In genomic region chr1:199102239-199102638, GRCh38 we compare ENCODE assay signal across 13 cellular contexts.
DNase-seq lines count a peak whose midpoint lies in the region; ATAC-seq and TF ChIP-seq lines count a peak whose summit lies in the region.
"Had no signal": no experiment of that assay in that cellular context is flagged by ENCODE, and none has a peak within 500 bp of the region (broad histone marks: within the 10 kb centered on the region; RNA-seq: fewer than 3 reads in every experiment).

No MANE protein-coding gene starts in this region.

- H3K4me3 ChIP-seq in GM12865 (ENCODE audit: low read depth, low read length) (no peak overlapping the region), adrenal gland (no peak overlapping the region)
- H3K4me3 ChIP-seq: GM23338, right atrium auricular region had no signal

- H3K4me1 ChIP-seq in adrenal gland (replicated peaks in 1 of 2): no peaks in the 10 kb centered on the region
- H3K4me1 ChIP-seq: right atrium auricular region had no signal

- no peaks in the 10 kb centered on the region for H3K27me3 Mint-ChIP-seq in MCF 10A (ENCODE audit: insufficient read depth, unreplicated experiment)

- no peaks in the 10 kb centered on the region for H3K36me3 Mint-ChIP-seq in MCF 10A (ENCODE audit: insufficient read depth, unreplicated experiment)

- H3K9me3 ChIP-seq in adrenal gland (replicated peaks in 1 of 3): no peaks in the 10 kb centered on the region

- H3K9me3 Mint-ChIP-seq in MCF 10A (ENCODE audit: unreplicated experiment): peaks cover 14% of the 10 kb centered on the region

- intact Hi-C loops in adrenal gland (cut with DNase I): no loop called here
- intact Hi-C loops in MCF 10A (cut with micrococcal nuclease): no loop called here

- peak; percentile 75 for ATAC-seq in GM18873 (IDR thresholded peaks at IDR 0.05; ENCODE audit: low FRiP score, unreplicated experiment)
- peak; percentile 79 for ATAC-seq in HG02610 (IDR thresholded peaks at IDR 0.05; ENCODE audit: unreplicated experiment)
- ATAC-seq in HG03565 (IDR thresholded peaks at IDR 0.05; ENCODE audit: unreplicated experiment): peak; percentile 45
- ATAC-seq: GM23338 had no signal

- no peak for TF ChIP-seq POLR2A in adrenal gland (IDR thresholded peaks at IDR 0.05)

- peak; percentile 59 for DNase-seq in GM12865 (ENCODE audit: low read depth)
- DNase-seq in adrenal gland: no peak
- DNase-seq in occipital lobe (lab: John Stamatoyannopoulos, UW): no peak
- DNase-seq in MCF 10A (ENCODE audit: unreplicated experiment): no peak
- DNase-seq in EL: no peak
- DNase-seq: amniotic stem cell, NCI-H345 had no signal

- H3K27me3 ChIP-seq in adrenal gland: no peaks in the 10 kb centered on the region
- H3K27me3 ChIP-seq: right atrium auricular region had no signal

- POLR2A ChIA-PET in MCF 10A (lab: Yijun Ruan, JAX): no interaction called here

- no peaks in the 10 kb centered on the region for H3K36me3 ChIP-seq in adrenal gland (replicated peaks in 1 of 2)
- H3K36me3 ChIP-seq: right atrium auricular region had no signal

- BruUV-seq in MCF 10A (replicated peaks; lab: Mats Ljungman, UMichigan): no TSS peak

- CTCF ChIA-PET in MCF 10A (lab: Yijun Ruan, JAX): no interaction called here

- no peak overlapping the region for H3K27ac ChIP-seq in adrenal gland
- H3K27ac ChIP-seq: C4-2B, right atrium auricular region had no signal

- H3K27ac Mint-ChIP-seq in MCF 10A (ENCODE audit: low read depth, unreplicated experiment): no peak overlapping the region
- H3K27ac Mint-ChIP-seq: GM23338 had no signal

- no peaks in the 10 kb centered on the region for H3K4me1 Mint-ChIP-seq in MCF 10A (ENCODE audit: insufficient read depth, unreplicated experiment)
- H3K4me1 Mint-ChIP-seq: GM23338 had no signal

- WGBS in adrenal gland, 4 donors: 72 to 86% (median 79%) methylated on average over 3 of the region's 3 CpGs

- TF ChIP-seq CTCF in GM12865 (IDR thresholded peaks at IDR 0.05; ENCODE audit: insufficient read depth, low read depth, low read length, missing control alignments): no peak
- no peak for TF ChIP-seq CTCF in adrenal gland (IDR thresholded peaks at IDR 0.05)
- no peak for TF ChIP-seq CTCF in MCF 10A (IDR thresholded peaks at IDR 0.05; ENCODE audit: unreplicated experiment)

- H3K4me3 Mint-ChIP-seq in MCF 10A (ENCODE audit: unreplicated experiment): no peak overlapping the region
- H3K4me3 Mint-ChIP-seq: GM23338 had no signal
